18 cellular contexts compared by ENCODE assay signal in the genomic region with DNA sequence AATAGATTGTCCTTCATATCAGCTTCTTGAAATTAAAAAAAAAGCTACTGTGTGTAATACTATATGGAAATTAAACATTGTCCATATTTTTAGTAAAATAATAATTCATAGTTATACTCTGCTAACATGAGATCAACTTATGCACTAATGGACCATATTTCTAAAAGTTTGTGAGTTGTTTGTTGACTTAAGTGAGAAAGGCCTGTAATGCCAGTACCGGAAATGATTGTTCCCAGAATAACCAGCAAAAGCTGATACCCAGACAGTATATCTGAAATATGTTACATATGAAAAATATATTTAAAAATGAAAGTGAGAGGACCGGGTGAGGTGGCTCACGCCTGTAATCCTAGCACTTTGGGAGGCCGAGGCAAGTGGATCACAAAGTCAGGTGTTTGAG.
"Had no signal": no experiment of that assay in that cellular context is flagged by ENCODE, and none has a peak within 500 bp of the region (broad histone marks: within the 10 kb centered on the region; RNA-seq: fewer than 3 reads in every experiment).

No MANE protein-coding gene starts in this region.

- H3K4me3 Mint-ChIP-seq: activated CD4-positive, alpha-beta T cell treated with anti-CD3 and anti-CD28 coated beads, Interleukin-2, amount 10 ng/mL, durations not matched to agents 24 days and 14 days; activated naive CD8-positive, alpha-beta T cell treated with anti-CD3 and anti-CD28 coated beads, Interleukin-2, amount 10 ng/mL, durations not matched to agents 7 days and 5 days; endodermal cell; T-helper 1 cell treated with Interleukin-12 subunit alpha and Interleukin-12 subunit beta and Interleukin-4 antibody, amounts not matched to agents 30 μg/mL and 1 μg/mL, for 36 hours; type B pancreatic cell; WTC11 had no signal

- H3K36me3 ChIP-seq: neutrophil, right atrium auricular region had no signal

- H3K36me3 Mint-ChIP-seq: immature natural killer cell, WTC11 had no signal

- H3K4me3 ChIP-seq: lung, right atrium auricular region, skin epidermis had no signal

- H3K27ac ChIP-seq: right atrium auricular region had no signal

- H3K27me3 ChIP-seq: neutrophil, right atrium auricular region had no signal

- ATAC-seq: esophagus mucosa, WTC11 had no signal

- DNase-seq: activated CD4-positive, alpha-beta T cell treated with anti-CD3 and anti-CD28 coated beads, Interleukin-2, amount 10 ng/mL, durations not matched to agents 24 days and 14 days; activated CD8-positive, alpha-beta memory T cell treated with anti-CD3 and anti-CD28 coated beads for 24 hours; activated gamma-delta T cell treated with Interleukin-2 at 50 U/mL for 16 hours; activated naive CD8-positive, alpha-beta T cell treated with anti-CD3 and anti-CD28 coated beads, Interleukin-2, amount 10 ng/mL, durations not matched to agents 7 days and 5 days; aorta; endodermal cell; immature natural killer cell; naive B cell; stimulated activated naive CD4-positive, alpha-beta T cell; substantia nigra had no signal

- H3K9me3 ChIP-seq: neutrophil, right atrium auricular region had no signal

- H3K9me3 Mint-ChIP-seq: activated CD4-positive, alpha-beta T cell treated with anti-CD3 and anti-CD28 coated beads, Interleukin-2, amount 10 ng/mL, durations not matched to agents 24 days and 14 days; endodermal cell; immature natural killer cell; naive B cell; T-helper 1 cell treated with Interleukin-12 subunit alpha and Interleukin-12 subunit beta and Interleukin-4 antibody, amounts not matched to agents 30 μg/mL and 1 μg/mL, for 36 hours; type B pancreatic cell; WTC11 had no signal

- H3K27ac Mint-ChIP-seq: activated CD4-positive, alpha-beta T cell treated with anti-CD3 and anti-CD28 coated beads, Interleukin-2, amount 10 ng/mL, durations not matched to agents 24 days and 14 days; activated naive CD8-positive, alpha-beta T cell treated with anti-CD3 and anti-CD28 coated beads, Interleukin-2, amount 10 ng/mL, durations not matched to agents 7 days and 5 days; endodermal cell; T-helper 1 cell treated with Interleukin-12 subunit alpha and Interleukin-12 subunit beta and Interleukin-4 antibody, amounts not matched to agents 30 μg/mL and 1 μg/mL, for 36 hours; WTC11 had no signal

- H3K27me3 Mint-ChIP-seq: activated CD4-positive, alpha-beta T cell treated with anti-CD3 and anti-CD28 coated beads, Interleukin-2, amount 10 ng/mL, durations not matched to agents 24 days and 14 days; activated naive CD8-positive, alpha-beta T cell treated with anti-CD3 and anti-CD28 coated beads, Interleukin-2, amount 10 ng/mL, durations not matched to agents 7 days and 5 days; naive B cell; type B pancreatic cell had no signal
